Comparison of ENCODE assay signal across 8 cellular contexts in genomic region chr5:34658023-34658422, GRCh38. TPM values are rescaled to one million over a fixed set of nuclear protein-coding genes. Genes with fewer than 3 reads are reported as not detected.
DNase-seq lines count a peak whose midpoint lies in the region; ATAC-seq and TF ChIP-seq lines count a peak whose summit lies in the region.

No MANE protein-coding gene starts in this region.

- H3K18ac ChIP-seq in mesendoderm (ENCODE audit: low read length): no peak overlapping the region

- no peak for ATAC-seq in HG02623 (IDR thresholded peaks at IDR 0.05; ENCODE audit: unreplicated experiment)
- no peak for ATAC-seq in HG02970 (IDR thresholded peaks at IDR 0.05; ENCODE audit: low FRiP score, unreplicated experiment)
- no peak for ATAC-seq in HG02840 (IDR thresholded peaks at IDR 0.05; ENCODE audit: low FRiP score, unreplicated experiment)

- H3K4me1 Mint-ChIP-seq in brain: peaks cover 32% of the 10 kb centered on the region

- H3K23ac ChIP-seq in mesendoderm (ENCODE audit: low read length): no peak overlapping the region

- no peak overlapping the region for H3K56ac ChIP-seq in mesendoderm (ENCODE audit: low read length)

- POLR2A ChIA-PET in HEK293T (lab: Yijun Ruan, JAX): interaction anchor here (1.3 kb wide), 1 partner anchor 257 kb away, joined by 4 read pairs; the partner anchor contains the start of genes BRIX1 and RAD1

- H3K27ac ChIP-seq in mesendoderm (ENCODE audit: low read depth, low read length): no peak overlapping the region

- WGBS in mesendoderm (ENCODE audit: extremely low coverage, insufficient coverage, low lambda C conversion rate): no CpG with 5 or more reads among the region's 4 CpGs

- TF ChIP-seq CTCF in AG09309 (IDR thresholded peaks at IDR 0.05; ENCODE audit: control insufficient read depth, insufficient read depth, low read depth, low read length, missing control alignments) (peak; percentile 20), brain (conservative IDR thresholded peaks at IDR 0.05) (peak in 1 of 2 experiments; percentile 17)

- peaks cover 56% of the 10 kb centered on the region for H3K79me2 ChIP-seq in mesendoderm (ENCODE audit: control insufficient read depth, insufficient read depth, low read length)

- H4K5ac ChIP-seq in mesendoderm (ENCODE audit: low read length): no peak overlapping the region

- H3K27ac Mint-ChIP-seq in brain: peak overlapping the region; percentile 58 to 100 (median 90)

- H4K8ac ChIP-seq in mesendoderm (ENCODE audit: low read depth, low read length): no peak overlapping the region

- DNase-seq in AG09309 (ENCODE audit: low read depth) (no peak), HEK293T (ENCODE audit: extremely low spot score) (peak; percentile 15), mesendoderm (peak; percentile 50), retina (no peak)

- H3K4me3 ChIP-seq in AG09309 (ENCODE audit: control insufficient read depth, low read depth, low read length) (peak overlapping the region; percentile 97), mesendoderm (ENCODE audit: low read length) (no peak overlapping the region)

- no peaks in the 10 kb centered on the region for H3K4me1 ChIP-seq in mesendoderm (ENCODE audit: control insufficient read depth, low read depth, low read length)

- H3K9ac ChIP-seq in mesendoderm (ENCODE audit: low read length): peak overlapping the region; percentile 92

- H3K4me2 ChIP-seq in mesendoderm (ENCODE audit: low read length): peak overlapping the region; percentile 49

- H3K36me3 Mint-ChIP-seq in brain: peaks cover 17% of the 10 kb centered on the region

- H2BK120ac ChIP-seq in mesendoderm (ENCODE audit: low read depth, low read length): no peak overlapping the region

- CTCF ChIA-PET in HEK293T (lab: Yijun Ruan, JAX): no interaction called here

- H3K36me3 ChIP-seq in mesendoderm (ENCODE audit: control insufficient read depth, insufficient read depth, low read length): no peaks in the 10 kb centered on the region

- no peak overlapping the region for H2BK5ac ChIP-seq in mesendoderm (ENCODE audit: low read length)

- H3K27me3 Mint-ChIP-seq in brain: peaks cover 5% of the 10 kb centered on the region

- peaks cover 0 to 3% (median 0%) of the 10 kb centered on the region in 5 experiments for H3K9me3 Mint-ChIP-seq in brain

- H3K27me3 ChIP-seq in mesendoderm (ENCODE audit: insufficient read depth, low read length, poor library complexity): no peaks in the 10 kb centered on the region

- H3K4ac ChIP-seq in mesendoderm (ENCODE audit: low read depth, low read length): no peak overlapping the region

- H3K4me3 Mint-ChIP-seq in brain: peak overlapping the region; percentile 91 to 96 (median 93)

- H3K79me1 ChIP-seq in mesendoderm (ENCODE audit: low read length): peaks cover 4% of the 10 kb centered on the region

- no peak overlapping the region for H2AK5ac ChIP-seq in mesendoderm (ENCODE audit: low read length)

- H2BK15ac ChIP-seq in mesendoderm (replicated peaks; ENCODE audit: low read depth): no peak overlapping the region

TF ChIP-seq in HEK293T, 16 proteins besides CTCF, POLR2A, EP300 and RAD21:
- TF ChIP-seq SUZ12 (IDR thresholded peaks at IDR 0.05) (no peak), NFRKB (IDR thresholded peaks at IDR 0.05) (no peak)

RNA-seq across cellular contexts. Expression of gene RAI14, which starts 1.9 kb away (rescaled TPM):
- polyA plus RNA-seq in brain (ENCODE audit: insufficient read depth, low read depth, low replicate concordance): 13.1 TPM
- 92.3 TPM for polyA plus RNA-seq in mesendoderm (2013, experiment 1 of 2)
- polyA plus RNA-seq in mesendoderm (2013, experiment 2 of 2): 95.9 TPM

Comparison
In these comparisons a context has a peak if more than half of its experiments do, and no peak if none do; other contexts are left out.
1. DNase-seq: peak in HEK293T (single experiment) and mesendoderm (single experiment); none in AG09309 (single experiment) and retina (single experiment).